15 cellular contexts compared by ENCODE assay signal in the genomic region with DNA sequence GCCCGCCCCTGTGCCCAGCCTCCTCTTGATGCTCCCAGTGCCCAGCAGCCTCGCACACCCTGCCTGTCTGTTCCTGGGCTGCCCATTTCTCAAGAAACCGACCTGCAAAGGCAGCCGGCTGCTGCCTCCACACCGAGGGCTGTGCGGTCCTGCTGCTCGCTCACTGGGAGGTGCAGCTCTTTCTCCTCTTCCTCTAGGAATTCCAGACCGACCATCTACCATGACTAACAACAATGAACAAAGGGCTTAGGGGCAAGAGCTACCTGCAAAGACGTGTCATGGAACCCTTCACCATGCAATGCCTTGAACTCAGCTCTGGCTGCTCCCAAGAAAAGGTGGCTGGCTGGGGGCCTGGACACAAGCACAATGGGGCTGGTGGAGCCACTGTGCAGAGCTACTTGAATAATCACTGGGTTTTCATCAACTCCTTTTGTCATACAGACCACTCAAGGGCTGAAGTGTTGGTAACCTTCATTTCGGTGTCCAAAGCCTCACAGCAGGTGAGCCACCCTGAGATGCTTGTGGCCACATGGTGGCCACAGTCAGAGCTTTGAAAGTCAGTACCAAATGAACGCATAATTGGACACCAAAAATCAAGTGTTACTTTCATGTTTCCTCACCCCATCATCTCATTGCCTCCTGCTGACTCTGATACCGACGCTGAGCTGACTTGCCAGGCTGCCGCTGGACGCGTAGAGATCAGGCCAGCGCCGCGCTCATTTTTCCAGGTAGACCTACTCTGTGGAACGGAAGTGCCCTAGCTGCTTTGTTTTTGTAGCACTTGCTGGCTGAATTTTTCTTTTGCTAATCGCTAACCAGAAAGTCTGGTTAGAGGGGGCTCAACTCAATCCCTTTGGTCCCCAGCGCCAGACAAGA. TPM values are rescaled to one million over a fixed set of nuclear protein-coding genes. Genes with fewer than 3 reads are reported as not detected.
DNase-seq lines count a peak whose midpoint lies in the region; ATAC-seq, FAIRE-seq and TF ChIP-seq lines count a peak whose summit lies in the region.
"Had no signal": no experiment of that assay in that cellular context is flagged by ENCODE, and none has a peak within 500 bp of the region (broad histone marks: within the 10 kb centered on the region; RNA-seq: fewer than 3 reads in every experiment).

No MANE protein-coding gene starts in this region.

- no peak overlapping the region for H3K4me2 ChIP-seq in PC-3 (ENCODE audit: low read length)

- FAIRE-seq in kidney (lab: Jason Lieb, UNC): no peak

- H3K4me1 ChIP-seq in PC-3 (ENCODE audit: insufficient read depth, low read length) (peaks cover 24% of the 10 kb centered on the region), kidney (ENCODE audit: control insufficient read depth in 1 of 2, insufficient read depth in 1 of 2, low read depth in 1 of 2, low read length in 2 of 2) (no peaks in the 10 kb centered on the region), upper lobe of right lung (peaks cover 16% of the 10 kb centered on the region)
- H3K4me1 ChIP-seq: uterus had no signal

- peak overlapping the region; percentile 88 for H3K27ac Mint-ChIP-seq in activated CD8-positive, alpha-beta memory T cell treated with anti-CD3 and anti-CD28 coated beads, Interleukin-2, amount 10 ng/mL, durations not matched to agents 7 days and 5 days
- H3K27ac Mint-ChIP-seq in chondrocyte (ENCODE audit: unreplicated experiment): no peak overlapping the region
- H3K27ac Mint-ChIP-seq: activated naive CD8-positive, alpha-beta T cell treated with anti-CD3 and anti-CD28 coated beads, Interleukin-2, amount 10 ng/mL, durations not matched to agents 7 days and 5 days had no signal

- no peak for DNase-seq in activated CD8-positive, alpha-beta memory T cell treated with anti-CD3 and anti-CD28 coated beads, Interleukin-2, amount 10 ng/mL, durations not matched to agents 7 days and 5 days
- no peak for DNase-seq in activated CD8-positive, alpha-beta memory T cell treated with anti-CD3 and anti-CD28 coated beads for 24 hours
- DNase-seq in PC-3 (no peak), kidney (peak; percentile 63), upper lobe of right lung (peak; percentile 55), chondrocyte (ENCODE audit: low spot score) (no peak), DMS 273 (lab: John Stamatoyannopoulos, UW; ENCODE audit: unreplicated experiment) (no peak), NCI-H510A treated with DMSO at 0.1 percent for 48 hours (lab: John Stamatoyannopoulos, UW) (no peak)

- H3K9me3 Mint-ChIP-seq in activated CD8-positive, alpha-beta memory T cell treated with anti-CD3 and anti-CD28 coated beads, Interleukin-2, amount 10 ng/mL, durations not matched to agents 7 days and 5 days (ENCODE audit: low read depth): no peaks in the 10 kb centered on the region
- H3K9me3 Mint-ChIP-seq in chondrocyte (ENCODE audit: low read depth): no peaks in the 10 kb centered on the region
- H3K9me3 Mint-ChIP-seq: activated naive CD8-positive, alpha-beta T cell treated with anti-CD3 and anti-CD28 coated beads, Interleukin-2, amount 10 ng/mL, durations not matched to agents 7 days and 5 days; endodermal cell had no signal

- no peaks in the 10 kb centered on the region for H3K9me3 ChIP-seq in PC-3 (ENCODE audit: low read length)
- no peaks in the 10 kb centered on the region for H3K9me3 ChIP-seq in kidney (ENCODE audit: control insufficient read depth in 1 of 2, low read length in 2 of 2)
- H3K9me3 ChIP-seq in upper lobe of right lung: no peaks in the 10 kb centered on the region
- H3K9me3 ChIP-seq: body of pancreas, heart left ventricle, left lung, mucosa of descending colon, uterus had no signal

- peaks cover 5% of the 10 kb centered on the region for H3F3A ChIP-seq in PC-3 (ENCODE audit: low read length, unreplicated experiment)

- H3K9me2 ChIP-seq in PC-3 (replicated peaks; ENCODE audit: low read length): no peaks in the 10 kb centered on the region

- POLR2A ChIA-PET in PC-3 (lab: Charles Lee; ENCODE audit: unreplicated experiment): interaction anchor here (0.5 to 0.6 kb wide), 3 partner anchors 40 to 1982 kb away, joined by 4 to 8 read pairs (median 5); no protein-coding TSS in a partner anchor

- CTCF ChIA-PET in activated CD8-positive, alpha-beta memory T cell treated with anti-CD3 and anti-CD28 coated beads, Interleukin-2, amount 10 ng/mL, durations not matched to agents 7 days and 5 days (lab: Charles Lee): interaction anchor here (0.6 to 13.9 kb wide), 46 partner anchors 9 to 415 kb away, joined by 3 to 324 read pairs (median 4); a partner anchor contains a TSS
- CTCF ChIA-PET in PC-3 (lab: Charles Lee): interaction anchor here (0.6 to 1.5 kb wide), 20 partner anchors 8 to 379 kb away, joined by 3 to 37 read pairs (median 4); a partner anchor contains a TSS

- intact Hi-C loops in PC-3 (cut with micrococcal nuclease) (loop anchor here (5.0 to 10.0 kb wide), 2 partner anchors 126 to 269 kb away; a partner anchor contains a TSS), kidney (cut with DNase I) (loop anchor here (5.0 kb wide), 1 partner anchor 181 kb away; no protein-coding TSS in a partner anchor), upper lobe of right lung (cut with DNase I) (loop anchor here (5.0 kb wide), 1 partner anchor 191 kb away; no protein-coding TSS in a partner anchor)

- H3K4me1 Mint-ChIP-seq in activated CD8-positive, alpha-beta memory T cell treated with anti-CD3 and anti-CD28 coated beads, Interleukin-2, amount 10 ng/mL, durations not matched to agents 7 days and 5 days: peaks cover 51% of the 10 kb centered on the region
- H3K4me1 Mint-ChIP-seq in chondrocyte (ENCODE audit: low read depth): peaks cover 3% of the 10 kb centered on the region

- H3K79me2 ChIP-seq in PC-3 (ENCODE audit: low read length): no peaks in the 10 kb centered on the region

- no TSS peak for BruUV-seq in PC-3 (replicated peaks; lab: Mats Ljungman, UMichigan)

- H3K27ac ChIP-seq in PC-3 (ENCODE audit: low read length) (no peak overlapping the region), kidney (ENCODE audit: low read depth in 2 of 2, low read length in 2 of 2) (no peak overlapping the region), upper lobe of right lung (no peak overlapping the region)
- H3K27ac ChIP-seq: body of pancreas, heart left ventricle, left lung, uterus had no signal

- H3K9ac ChIP-seq in PC-3 (ENCODE audit: low read length): no peak overlapping the region
- no peak overlapping the region for H3K9ac ChIP-seq in kidney (ENCODE audit: low read length in 2 of 2)

- no peak for ATAC-seq in activated CD8-positive, alpha-beta memory T cell treated with anti-CD3 and anti-CD28 coated beads, Interleukin-2, amount 10 ng/mL, durations not matched to agents 7 days and 5 days
- ATAC-seq in PC-3: no peak
- no peak for ATAC-seq in upper lobe of right lung

- H3K27me3 ChIP-seq in PC-3 (ENCODE audit: low read length): no peaks in the 10 kb centered on the region
- H3K27me3 ChIP-seq in upper lobe of right lung: no peaks in the 10 kb centered on the region
- H3K27me3 ChIP-seq: body of pancreas, heart left ventricle, left lung, uterus had no signal

- no peak overlapping the region for H3K4me3 ChIP-seq in PC-3 (ENCODE audit: low read length)
- no peak overlapping the region for H3K4me3 ChIP-seq in kidney (ENCODE audit: low read length in 2 of 2)
- no peak overlapping the region for H3K4me3 ChIP-seq in upper lobe of right lung
- H3K4me3 ChIP-seq: body of pancreas, heart left ventricle, left lung, mucosa of descending colon, uterus had no signal

- no peak overlapping the region for H2AFZ ChIP-seq in PC-3 (ENCODE audit: low read length)

- no peaks in the 10 kb centered on the region for H3K36me3 Mint-ChIP-seq in activated CD8-positive, alpha-beta memory T cell treated with anti-CD3 and anti-CD28 coated beads, Interleukin-2, amount 10 ng/mL, durations not matched to agents 7 days and 5 days
- peaks cover 8% of the 10 kb centered on the region for H3K36me3 Mint-ChIP-seq in chondrocyte (ENCODE audit: low read depth)

- peak; percentile 27; the same call in 1 of the 2 replicates for TF ChIP-seq CTCF in PC-3 (conservative IDR thresholded peaks at IDR 0.05; ENCODE audit: low read depth, low read length)
- no peak for TF ChIP-seq CTCF in kidney (IDR thresholded peaks at IDR 0.05; ENCODE audit: borderline replicate concordance, extremely low read depth, insufficient read depth)
- TF ChIP-seq CTCF in upper lobe of right lung (IDR thresholded peaks at IDR 0.05): no peak
- no peak for TF ChIP-seq CTCF in chondrocyte (IDR thresholded peaks at IDR 0.05)

- H4K20me1 ChIP-seq in PC-3 (ENCODE audit: low read length): no peaks in the 10 kb centered on the region

- no peak overlapping the region for H3K4me3 Mint-ChIP-seq in activated CD8-positive, alpha-beta memory T cell treated with anti-CD3 and anti-CD28 coated beads, Interleukin-2, amount 10 ng/mL, durations not matched to agents 7 days and 5 days
- H3K4me3 Mint-ChIP-seq in chondrocyte (ENCODE audit: unreplicated experiment): no peak overlapping the region
- H3K4me3 Mint-ChIP-seq: activated naive CD8-positive, alpha-beta T cell treated with anti-CD3 and anti-CD28 coated beads, Interleukin-2, amount 10 ng/mL, durations not matched to agents 7 days and 5 days; endodermal cell had no signal

- H3K27me3 Mint-ChIP-seq in activated CD8-positive, alpha-beta memory T cell treated with anti-CD3 and anti-CD28 coated beads, Interleukin-2, amount 10 ng/mL, durations not matched to agents 7 days and 5 days: no peaks in the 10 kb centered on the region
- no peaks in the 10 kb centered on the region for H3K27me3 Mint-ChIP-seq in chondrocyte (ENCODE audit: low read depth)

- H3K36me3 ChIP-seq in PC-3 (ENCODE audit: low read depth, low read length): no peaks in the 10 kb centered on the region; the same call in 1 of the 2 replicates
- H3K36me3 ChIP-seq in kidney (ENCODE audit: control insufficient read depth in 1 of 2, insufficient read depth in 2 of 2, low read length in 2 of 2): no peaks in the 10 kb centered on the region
- no peaks in the 10 kb centered on the region for H3K36me3 ChIP-seq in upper lobe of right lung
- H3K36me3 ChIP-seq: uterus had no signal

RNA-seq across cellular contexts. Expression of a gene that starts 19.8 kb away (rescaled TPM):
- total RNA-seq in activated CD8-positive, alpha-beta memory T cell treated with anti-CD3 and anti-CD28 coated beads, Interleukin-2, amount 10 ng/mL, durations not matched to agents 7 days and 5 days: 10 to 100 TPM in 1 of 2 experiments, 1 to 10 TPM in 1; 2.2 to 13.6 TPM
- total RNA-seq in PC-3 (2014; rRNA removed) (125 and 145 TPM in 2 replicates), kidney (51.1 TPM), upper lobe of right lung (55.5 TPM), chondrocyte (6.2 to 10.1 TPM (median 9.0 TPM) in 3 replicates)
- 38.4 TPM for polyA plus RNA-seq in kidney (ENCODE audit: insufficient read depth, low read depth, low replicate concordance)

RNA-seq across cellular contexts. Expression of a gene that starts 50.6 kb away (rescaled TPM):
- 1 to 10 TPM in 1 of 2 experiments, under 1 TPM in 1; 0.33 to 2.2 TPM for total RNA-seq in activated CD8-positive, alpha-beta memory T cell treated with anti-CD3 and anti-CD28 coated beads, Interleukin-2, amount 10 ng/mL, durations not matched to agents 7 days and 5 days
- 8.7 and 9.1 TPM in 2 replicates for total RNA-seq in PC-3 (2014; rRNA removed)
- 4.3 TPM for total RNA-seq in kidney
- 12.9 TPM for polyA plus RNA-seq in kidney (ENCODE audit: insufficient read depth, low read depth, low replicate concordance)
- 64.1 TPM for total RNA-seq in upper lobe of right lung
- total RNA-seq in chondrocyte: 0.28 to 0.68 TPM (median 0.52 TPM) in 3 replicates

Comparison
In these comparisons a context has a peak if more than half of its experiments do, and no peak if none do; other contexts are left out.
1. DNase-seq: peak in kidney (single experiment) and upper lobe of right lung (single experiment); none in activated CD8-positive, alpha-beta memory T cell treated with anti-CD3 and anti-CD28 coated beads, Interleukin-2, amount 10 ng/mL, durations not matched to agents 7 days and 5 days (single experiment), activated CD8-positive, alpha-beta memory T cell treated with anti-CD3 and anti-CD28 coated beads for 24 hours (single experiment), PC-3 (single experiment), chondrocyte (single experiment), DMS 273 (single experiment) and NCI-H510A treated with DMSO at 0.1 percent for 48 hours (single experiment).